In the genomic region with DNA sequence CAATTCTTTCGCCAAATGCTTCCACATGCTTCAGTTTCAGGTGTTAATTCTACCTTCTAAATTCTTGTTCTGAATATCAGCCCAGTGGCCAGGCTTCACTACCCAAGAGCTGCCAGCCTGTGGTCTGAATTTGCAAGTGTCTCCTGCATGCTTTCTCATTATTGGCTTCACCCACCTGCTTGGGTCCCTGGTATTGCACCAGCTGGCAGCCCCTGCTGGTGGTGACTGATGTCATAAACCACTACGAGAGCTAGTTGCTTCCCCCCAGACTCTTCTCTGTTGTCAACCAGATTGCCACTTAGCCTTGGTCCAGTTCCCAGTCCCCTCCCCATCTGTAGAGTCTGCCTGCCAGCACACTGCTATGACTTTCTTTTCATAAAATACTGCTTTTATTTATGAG, we compare ENCODE assay signal across 9 cellular contexts.
A peak's percentile ranks its signal among the peaks of the same experiment; 100 is the strongest.
DNase-seq lines count a peak whose midpoint lies in the region; ATAC-seq and TF ChIP-seq lines count a peak whose summit lies in the region.
"Had no signal": no experiment of that assay in that cellular context is flagged by ENCODE, and none has a peak within 500 bp of the region (broad histone marks: within the 10 kb centered on the region; RNA-seq: fewer than 3 reads in every experiment).

No MANE protein-coding gene starts in this region.

- H3K4me2 ChIP-seq in Karpas-422 (ENCODE audit: low read depth, low read length, poor library complexity, severe bottlenecking), result no peak overlapping the region

- CTCF ChIA-PET in MCF 10A (lab: Yijun Ruan, JAX), result no interaction called here

- H3K79me2 ChIP-seq in Karpas-422 (ENCODE audit: low read length), result no peaks in the 10 kb centered on the region

- no peak for TF ChIP-seq CTCF in MCF 10A (IDR thresholded peaks at IDR 0.05; ENCODE audit: unreplicated experiment)

- no TSS peak for BruUV-seq in MCF 10A (replicated peaks; lab: Mats Ljungman, UMichigan)

- intact Hi-C loops in MCF 10A (cut with micrococcal nuclease), result no loop called here

- no peak overlapping the region for H3K27ac Mint-ChIP-seq in MCF 10A (ENCODE audit: low read depth, unreplicated experiment)
- no peak overlapping the region for H3K27ac Mint-ChIP-seq in stimulated activated naive CD8-positive, alpha-beta T cell treated with anti-CD3 and anti-CD28 coated beads, Interleukin-15, amount 100 ng/mL, for 72 hours

- H3K27ac ChIP-seq in Karpas-422 (ENCODE audit: low read length), result no peak overlapping the region

- H3K27me3 ChIP-seq in Karpas-422 (ENCODE audit: low read length), result no peaks in the 10 kb centered on the region

- H3K4me3 ChIP-seq in Karpas-422 (ENCODE audit: low read length), result no peak overlapping the region

- no peaks in the 10 kb centered on the region for H3K36me3 Mint-ChIP-seq in MCF 10A (ENCODE audit: insufficient read depth, unreplicated experiment)

- H3K9me3 Mint-ChIP-seq in MCF 10A (ENCODE audit: unreplicated experiment), result peaks cover 16% of the 10 kb centered on the region
- H3K9me3 Mint-ChIP-seq in stimulated activated naive CD8-positive, alpha-beta T cell treated with anti-CD3 and anti-CD28 coated beads, Interleukin-15, amount 100 ng/mL, for 72 hours, result peaks cover 6 to 9% of the 10 kb centered on the region in 2 donors

- no peaks in the 10 kb centered on the region for H3K36me3 ChIP-seq in Karpas-422 (ENCODE audit: insufficient read depth, low read length)

- H3K4me3 Mint-ChIP-seq in MCF 10A (ENCODE audit: unreplicated experiment), result no peak overlapping the region
- H3K4me3 Mint-ChIP-seq in stimulated activated naive CD8-positive, alpha-beta T cell treated with anti-CD3 and anti-CD28 coated beads, Interleukin-15, amount 100 ng/mL, for 72 hours, result no peak overlapping the region

- H3K4me1 ChIP-seq in Karpas-422 (ENCODE audit: low read length), result no peaks in the 10 kb centered on the region; the same call in 1 of the 2 replicates

- peak; percentile 92 for ATAC-seq in GM18873 (IDR thresholded peaks at IDR 0.05; ENCODE audit: low FRiP score, unreplicated experiment)
- peak; percentile 95 for ATAC-seq in HG02642 (IDR thresholded peaks at IDR 0.05; ENCODE audit: poor library complexity, unreplicated experiment)
- no peak for ATAC-seq in stimulated activated naive CD8-positive, alpha-beta T cell treated with anti-CD3 and anti-CD28 coated beads, Interleukin-15, amount 100 ng/mL, for 72 hours

- no peaks in the 10 kb centered on the region for H3K9me3 ChIP-seq in Karpas-422 (ENCODE audit: low read length)

- DNase-seq in Karpas-422 (peak; percentile 42), germinal center (ENCODE audit: low spot score) (peak; percentile 74), NOMO-1 (lab: John Stamatoyannopoulos, UW; ENCODE audit: unreplicated experiment in 2 of 2) (no peak), MCF 10A (ENCODE audit: unreplicated experiment) (no peak), iPS-NIHi7 (ENCODE audit: extremely low spot score) (no peak)
- no peak for DNase-seq in stimulated activated naive CD8-positive, alpha-beta T cell treated with anti-CD3 and anti-CD28 coated beads, Interleukin-15, amount 100 ng/mL, for 72 hours
- DNase-seq: NCI-H226 had no signal

- no peaks in the 10 kb centered on the region for H3K9me2 ChIP-seq in Karpas-422 (replicated peaks; ENCODE audit: insufficient read depth, low read length)

- POLR2A ChIA-PET in MCF 10A (lab: Yijun Ruan, JAX), result interaction anchor here (0.9 kb wide), 2 partner anchors 18 to 48 kb away, joined by 3 to 4 read pairs; no protein-coding TSS in a partner anchor

- H3K4me1 Mint-ChIP-seq in MCF 10A (ENCODE audit: insufficient read depth, unreplicated experiment), result peaks cover 8% of the 10 kb centered on the region
- no peaks in the 10 kb centered on the region for H3K4me1 Mint-ChIP-seq in stimulated activated naive CD8-positive, alpha-beta T cell treated with anti-CD3 and anti-CD28 coated beads, Interleukin-15, amount 100 ng/mL, for 72 hours

- no peak overlapping the region for H3K9ac ChIP-seq in Karpas-422 (ENCODE audit: low read length)

- no peaks in the 10 kb centered on the region for H3K27me3 Mint-ChIP-seq in MCF 10A (ENCODE audit: insufficient read depth, unreplicated experiment)
- H3K27me3 Mint-ChIP-seq in stimulated activated naive CD8-positive, alpha-beta T cell treated with anti-CD3 and anti-CD28 coated beads, Interleukin-15, amount 100 ng/mL, for 72 hours, result no peaks in the 10 kb centered on the region

- H2AFZ ChIP-seq in Karpas-422 (ENCODE audit: low read length), result no peak overlapping the region

- no peaks in the 10 kb centered on the region for H4K20me1 ChIP-seq in Karpas-422 (ENCODE audit: insufficient read depth, low read depth, low read length)

Comparison
In these comparisons a context has a peak if more than half of its experiments do, and no peak if none do; other contexts are left out.
1. DNase-seq: peak in Karpas-422 (single experiment) and germinal center (single experiment); none in NOMO-1 (0 of 2), MCF 10A (single experiment), iPS-NIHi7 (single experiment) and stimulated activated naive CD8-positive, alpha-beta T cell treated with anti-CD3 and anti-CD28 coated beads, Interleukin-15, amount 100 ng/mL, for 72 hours (0 of 2).